In genomic region chrX:53128097-53128749, GRCh38 we compare ENCODE assay signal across 1 cellular context.
TF ChIP-seq lines count a peak whose summit lies in the region.

No MANE protein-coding gene starts in this region.

TF ChIP-seq in IMR-90, 13 proteins besides CTCF, POLR2A, EP300 and RAD21:
- TF ChIP-seq ELK1 (IDR thresholded peaks at IDR 0.05; ENCODE audit: borderline replicate concordance, low read depth, low read length) (no peak), NFE2L2 (IDR thresholded peaks at IDR 0.05; ENCODE audit: low read depth, low read length) (no peak), RFX5 (IDR thresholded peaks at IDR 0.05; ENCODE audit: low read depth, low read length) (no peak), MAZ (IDR thresholded peaks at IDR 0.05; ENCODE audit: borderline replicate concordance, low read depth, low read length) (no peak), SMC3 (IDR thresholded peaks at IDR 0.05; ENCODE audit: low read depth, low read length) (no peak), MAFK (IDR thresholded peaks at IDR 0.05; ENCODE audit: low read depth, low read length) (no peak), RCOR1 (IDR thresholded peaks at IDR 0.05; ENCODE audit: insufficient replicate concordance, low read length) (no peak), BHLHE40 (IDR thresholded peaks at IDR 0.05; ENCODE audit: low read depth, low read length) (no peak), FOS (IDR thresholded peaks at IDR 0.05; ENCODE audit: low read depth, low read length) (no peak), CHD1 (IDR thresholded peaks at IDR 0.05; ENCODE audit: low read depth, low read length) (no peak), CEBPB (IDR thresholded peaks at IDR 0.05; ENCODE audit: low read depth, low read length) (no peak), MXI1 (IDR thresholded peaks at IDR 0.05; ENCODE audit: borderline replicate concordance, low read depth, low read length) (no peak)
- TF ChIP-seq, protein P1, sequence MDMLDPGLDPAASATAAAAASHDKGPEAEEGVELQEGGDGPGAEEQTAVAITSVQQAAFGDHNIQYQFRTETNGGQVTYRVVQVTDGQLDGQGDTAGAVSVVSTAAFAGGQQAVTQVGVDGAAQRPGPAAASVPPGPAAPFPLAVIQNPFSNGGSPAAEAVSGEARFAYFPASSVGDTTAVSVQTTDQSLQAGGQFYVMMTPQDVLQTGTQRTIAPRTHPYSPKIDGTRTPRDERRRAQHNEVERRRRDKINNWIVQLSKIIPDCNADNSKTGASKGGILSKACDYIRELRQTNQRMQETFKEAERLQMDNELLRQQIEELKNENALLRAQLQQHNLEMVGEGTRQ (IDR thresholded peaks at IDR 0.05; ENCODE audit: low read depth, low read length): no peak
